In the genomic region with DNA sequence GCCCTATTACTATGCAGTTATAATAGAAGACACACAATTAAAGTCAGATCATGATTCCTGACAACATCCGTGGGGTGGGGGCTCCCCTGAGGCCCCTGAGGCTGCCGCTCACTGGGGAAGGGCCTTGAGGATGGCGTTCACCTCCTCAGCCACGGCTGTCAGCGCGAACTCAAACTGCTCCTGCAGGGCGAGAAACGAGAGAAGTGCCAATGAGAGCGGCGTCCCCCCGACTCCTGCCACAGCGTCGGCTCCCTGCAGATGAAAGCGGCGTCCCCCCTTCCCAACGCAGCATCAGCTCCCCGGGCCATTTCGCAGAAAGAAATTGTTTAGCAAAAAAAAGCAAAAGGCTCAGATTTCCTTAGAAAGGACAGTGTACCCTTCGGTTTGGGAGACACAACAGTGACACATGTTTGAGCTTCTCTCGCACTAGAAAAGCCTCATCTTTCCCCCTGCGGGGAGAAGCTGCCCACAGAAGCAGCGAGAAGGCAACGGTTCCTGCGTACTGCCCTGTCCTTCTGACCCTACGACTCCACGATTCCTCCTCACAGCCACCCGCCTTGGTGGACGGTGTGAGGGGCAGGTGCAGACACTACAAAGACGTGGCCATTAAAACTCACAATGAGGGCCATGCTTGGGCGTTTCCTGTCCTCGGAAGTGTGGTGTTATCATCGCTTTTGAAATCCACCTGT, we compare ENCODE assay signal across 12 cellular contexts.
"Had no signal": no experiment of that assay in that cellular context is flagged by ENCODE, and none has a peak within 500 bp of the region (broad histone marks: within the 10 kb centered on the region; RNA-seq: fewer than 3 reads in every experiment).

No MANE protein-coding gene starts in this region.

- DNase-seq: activated B cell treated with CpG ODN at 0.5 μM for 24 hours; activated CD4-positive, alpha-beta T cell treated with anti-CD3 and anti-CD28 coated beads for 48 hours; activated CD8-positive, alpha-beta T cell treated with anti-CD3 and anti-CD28 coated beads, Interleukin-2, amount 10 ng/mL, durations not matched to agents 7 days and 5 days; activated naive CD4-positive, alpha-beta T cell treated with anti-CD3 and anti-CD28 coated beads for 36 hours; islet precursor cell; small intestine; T-helper 2 cell had no signal

- H3K27me3 ChIP-seq: dorsolateral prefrontal cortex, hepatocyte, right atrium auricular region, SJSA1 had no signal

- ATAC-seq: activated CD8-positive, alpha-beta T cell treated with anti-CD3 and anti-CD28 coated beads, Interleukin-2, amount 10 ng/mL, durations not matched to agents 7 days and 5 days; esophagus mucosa had no signal

- H3K4me2 ChIP-seq: hepatocyte had no signal

- H3K9me3 ChIP-seq: right atrium auricular region, SJSA1 had no signal

- H3K27ac ChIP-seq: dorsolateral prefrontal cortex, hepatocyte, right atrium auricular region, SJSA1 had no signal

- H2AFZ ChIP-seq: hepatocyte had no signal

- H3K4me1 ChIP-seq: right atrium auricular region, SJSA1 had no signal

- H3K4me3 ChIP-seq: dorsolateral prefrontal cortex, hepatocyte, right atrium auricular region, SJSA1 had no signal

- H3K36me3 ChIP-seq: right atrium auricular region, SJSA1 had no signal
